In the genomic region with DNA sequence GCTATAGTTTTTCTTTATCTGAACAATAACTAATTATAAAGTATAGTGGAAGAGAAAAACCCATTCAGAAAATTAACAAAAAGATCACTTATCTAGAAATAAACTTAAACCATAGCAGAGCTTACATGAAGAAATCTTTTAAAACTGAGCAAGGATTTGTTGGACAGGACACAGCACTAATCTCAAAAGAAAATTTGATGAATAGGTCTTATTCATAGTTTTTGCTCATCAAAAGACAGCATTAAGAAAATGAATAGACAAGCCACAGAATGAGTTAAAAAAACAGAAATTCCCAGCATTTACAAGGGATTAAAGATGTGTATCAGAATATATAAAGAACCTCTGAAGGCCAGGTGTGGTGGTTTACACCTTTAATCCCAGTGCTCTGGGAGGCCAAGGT, we compare ENCODE assay signal across 31 cellular contexts. TPM values are rescaled to one million over a fixed set of nuclear protein-coding genes. Genes with fewer than 3 reads are reported as not detected.
DNase-seq lines count a peak whose midpoint lies in the region; ATAC-seq lines count a peak whose summit lies in the region.
"Had no signal": no experiment of that assay in that cellular context is flagged by ENCODE, and none has a peak within 500 bp of the region (broad histone marks: within the 10 kb centered on the region; RNA-seq: fewer than 3 reads in every experiment).

No MANE protein-coding gene starts in this region.

- H3K9me3 ChIP-seq in HAP-1, result no peaks in the 10 kb centered on the region
- H3K9me3 ChIP-seq: A549, BE2C, BLaER1, Caco-2 had no signal

- H3K36me3 ChIP-seq in HAP-1 (replicated peaks), result no peaks in the 10 kb centered on the region
- H3K36me3 ChIP-seq: BE2C, BLaER1 had no signal

- H3K4me1 ChIP-seq in HAP-1, result peaks cover 23% of the 10 kb centered on the region
- H3K4me1 ChIP-seq: A549, Caco-2 had no signal

- no peaks in the 10 kb centered on the region for H3K27me3 ChIP-seq in HAP-1 (ENCODE audit: low read depth)
- H3K27me3 ChIP-seq: BE2C; BLaER1; BLaER1 treated with 17β-estradiol and CSF1 and Interleukin-3, amounts not matched to agents 10 nM and 100 nM had no signal

- ATAC-seq in GM18517 (IDR thresholded peaks at IDR 0.05; ENCODE audit: unreplicated experiment), result no peak
- no peak for ATAC-seq in GM21515 (IDR thresholded peaks at IDR 0.05; ENCODE audit: unreplicated experiment)
- no peak for ATAC-seq in HG02623 (IDR thresholded peaks at IDR 0.05; ENCODE audit: unreplicated experiment)
- ATAC-seq: A549; CD8-positive, alpha-beta T cell had no signal

- no peak overlapping the region for H3K4me3 ChIP-seq in HAP-1
- H3K4me3 ChIP-seq: A549; BLaER1; BLaER1 treated with 17β-estradiol and CSF1 and Interleukin-3, amounts not matched to agents 10 nM and 100 nM had no signal

- DNase-seq in COLO829 (ENCODE audit: low spot score), result peak; percentile 81
- DNase-seq in HAP-1 (ENCODE audit: low spot score in 2 of 2), result peak; percentile 23 to 56
- peak; percentile 27 for DNase-seq in SK-MEL-5 (ENCODE audit: low read depth, low spot score)
- DNase-seq in foreskin melanocyte, result peak; percentile 76
- no peak for DNase-seq in pons (ENCODE audit: low spot score)
- DNase-seq: 8988T; ACHN; AML-193; BE2C; C1 segment of cervical spinal cord; Caco-2; Calu3; CD4-positive, alpha-beta memory T cell; CD4-positive, alpha-beta T cell; CD4-positive, CD25-positive, alpha-beta regulatory T cell; CD8-positive, alpha-beta memory T cell; CD8-positive, alpha-beta T cell; COR-L47; DMS 273 treated with DMSO at 0.1 percent for 48 hours; DMS153; DMS53; DMS79; DMS79 treated with DMSO at 0.1 percent for 48 hours; DND-41; EL had no signal

- in situ Hi-C loops in HAP-1 (cut with MboI; ENCODE audit: low sequenced_read_pairs), result no loop called here
- in situ Hi-C loops in SK-MEL-5 (cut with HindIII; ENCODE audit: low pct_unique_long_range_greater_than_20kb, low sequenced_read_pairs), result no loop called here

RNA-seq across cellular contexts. Expression of a gene that starts 29.5 kb away (rescaled TPM):
- 12.7 and 13.2 TPM in 2 replicates for total RNA-seq in SK-MEL-5 (2014; rRNA removed; shearing (Covaris generic))
- 5.1 and 7.2 TPM in 2 replicates for polyA plus RNA-seq in SK-MEL-5 (2015; cell fraction: cytosol; rRNA removed)
- 13.2 and 15.9 TPM in 2 replicates for polyA plus RNA-seq in SK-MEL-5 (2015; cell fraction: nucleus; rRNA removed)
